ENCODE assay signal across 2 cellular contexts in the genomic region with DNA sequence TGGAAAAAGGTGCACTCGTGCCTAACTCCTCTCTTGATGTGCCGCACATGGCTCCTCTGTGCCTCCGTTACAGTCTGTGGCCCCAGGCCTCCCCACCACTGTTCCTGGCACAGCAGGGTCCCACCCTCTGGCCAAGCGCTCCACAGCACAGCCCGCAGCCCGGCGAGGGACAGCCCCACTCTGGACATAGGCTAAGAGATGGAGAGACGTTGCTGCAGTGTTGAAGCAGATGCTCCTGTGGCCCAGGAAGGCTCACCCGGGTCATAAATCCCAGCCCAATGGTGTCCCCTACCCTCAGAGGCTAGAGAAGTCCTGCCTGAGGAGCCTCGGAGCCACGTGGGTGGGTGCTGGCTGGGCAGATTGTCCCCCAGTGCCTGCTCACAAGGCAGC.
TF ChIP-seq lines count a peak whose summit lies in the region.

No MANE protein-coding gene starts in this region.

TF ChIP-seq in HepG2, 621 proteins besides CTCF, POLR2A, EP300 and RAD21:
- TF ChIP-seq ZSCAN31 (CRISPR knock-in tag; IDR thresholded peaks at IDR 0.05; ENCODE audit: low read depth) (no peak), ZNF253 (CRISPR knock-in tag; IDR thresholded peaks at IDR 0.05; ENCODE audit: borderline replicate concordance) (no peak), AHR (CRISPR knock-in tag; IDR thresholded peaks at IDR 0.05) (no peak), SNAPC2 (CRISPR knock-in tag; IDR thresholded peaks at IDR 0.05) (no peak), EZH2 (conservative IDR thresholded peaks at IDR 0.05; ENCODE audit: low read depth, low read length) (peak; percentile 41; the same call in 1 of the 2 replicates), CHCHD3 (CRISPR knock-in tag; IDR thresholded peaks at IDR 0.05) (no peak), JUNB (CRISPR knock-in tag; IDR thresholded peaks at IDR 0.05; ENCODE audit: borderline replicate concordance) (no peak), SATB2 (CRISPR knock-in tag; IDR thresholded peaks at IDR 0.05) (no peak), ZBTB8A (CRISPR knock-in tag; IDR thresholded peaks at IDR 0.05; ENCODE audit: borderline replicate concordance, low read depth) (no peak), ZNF136 (CRISPR knock-in tag; IDR thresholded peaks at IDR 0.05; ENCODE audit: low read depth) (no peak)
- TF ChIP-seq, protein P1, sequence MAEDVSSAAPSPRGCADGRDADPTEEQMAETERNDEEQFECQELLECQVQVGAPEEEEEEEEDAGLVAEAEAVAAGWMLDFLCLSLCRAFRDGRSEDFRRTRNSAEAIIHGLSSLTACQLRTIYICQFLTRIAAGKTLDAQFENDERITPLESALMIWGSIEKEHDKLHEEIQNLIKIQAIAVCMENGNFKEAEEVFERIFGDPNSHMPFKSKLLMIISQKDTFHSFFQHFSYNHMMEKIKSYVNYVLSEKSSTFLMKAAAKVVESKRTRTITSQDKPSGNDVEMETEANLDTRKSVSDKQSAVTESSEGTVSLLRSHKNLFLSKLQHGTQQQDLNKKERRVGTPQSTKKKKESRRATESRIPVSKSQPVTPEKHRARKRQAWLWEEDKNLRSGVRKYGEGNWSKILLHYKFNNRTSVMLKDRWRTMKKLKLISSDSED (CRISPR knock-in tag; IDR thresholded peaks at IDR 0.05): no peak
- TF ChIP-seq, protein P2, sequence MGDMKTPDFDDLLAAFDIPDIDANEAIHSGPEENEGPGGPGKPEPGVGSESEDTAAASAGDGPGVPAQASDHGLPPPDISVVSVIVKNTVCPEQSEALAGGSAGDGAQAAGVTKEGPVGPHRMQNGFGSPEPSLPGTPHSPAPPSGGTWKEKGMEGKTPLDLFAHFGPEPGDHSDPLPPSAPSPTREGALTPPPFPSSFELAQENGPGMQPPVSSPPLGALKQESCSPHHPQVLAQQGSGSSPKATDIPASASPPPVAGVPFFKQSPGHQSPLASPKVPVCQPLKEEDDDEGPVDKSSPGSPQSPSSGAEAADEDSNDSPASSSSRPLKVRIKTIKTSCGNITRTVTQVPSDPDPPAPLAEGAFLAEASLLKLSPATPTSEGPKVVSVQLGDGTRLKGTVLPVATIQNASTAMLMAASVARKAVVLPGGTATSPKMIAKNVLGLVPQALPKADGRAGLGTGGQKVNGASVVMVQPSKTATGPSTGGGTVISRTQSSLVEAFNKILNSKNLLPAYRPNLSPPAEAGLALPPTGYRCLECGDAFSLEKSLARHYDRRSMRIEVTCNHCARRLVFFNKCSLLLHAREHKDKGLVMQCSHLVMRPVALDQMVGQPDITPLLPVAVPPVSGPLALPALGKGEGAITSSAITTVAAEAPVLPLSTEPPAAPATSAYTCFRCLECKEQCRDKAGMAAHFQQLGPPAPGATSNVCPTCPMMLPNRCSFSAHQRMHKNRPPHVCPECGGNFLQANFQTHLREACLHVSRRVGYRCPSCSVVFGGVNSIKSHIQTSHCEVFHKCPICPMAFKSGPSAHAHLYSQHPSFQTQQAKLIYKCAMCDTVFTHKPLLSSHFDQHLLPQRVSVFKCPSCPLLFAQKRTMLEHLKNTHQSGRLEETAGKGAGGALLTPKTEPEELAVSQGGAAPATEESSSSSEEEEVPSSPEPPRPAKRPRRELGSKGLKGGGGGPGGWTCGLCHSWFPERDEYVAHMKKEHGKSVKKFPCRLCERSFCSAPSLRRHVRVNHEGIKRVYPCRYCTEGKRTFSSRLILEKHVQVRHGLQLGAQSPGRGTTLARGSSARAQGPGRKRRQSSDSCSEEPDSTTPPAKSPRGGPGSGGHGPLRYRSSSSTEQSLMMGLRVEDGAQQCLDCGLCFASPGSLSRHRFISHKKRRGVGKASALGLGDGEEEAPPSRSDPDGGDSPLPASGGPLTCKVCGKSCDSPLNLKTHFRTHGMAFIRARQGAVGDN (CRISPR knock-in tag; IDR thresholded peaks at IDR 0.05): 0 out of 2 replicates have a peak, but pooled peaks have one; percentile 20
- TF ChIP-seq, protein P3, sequence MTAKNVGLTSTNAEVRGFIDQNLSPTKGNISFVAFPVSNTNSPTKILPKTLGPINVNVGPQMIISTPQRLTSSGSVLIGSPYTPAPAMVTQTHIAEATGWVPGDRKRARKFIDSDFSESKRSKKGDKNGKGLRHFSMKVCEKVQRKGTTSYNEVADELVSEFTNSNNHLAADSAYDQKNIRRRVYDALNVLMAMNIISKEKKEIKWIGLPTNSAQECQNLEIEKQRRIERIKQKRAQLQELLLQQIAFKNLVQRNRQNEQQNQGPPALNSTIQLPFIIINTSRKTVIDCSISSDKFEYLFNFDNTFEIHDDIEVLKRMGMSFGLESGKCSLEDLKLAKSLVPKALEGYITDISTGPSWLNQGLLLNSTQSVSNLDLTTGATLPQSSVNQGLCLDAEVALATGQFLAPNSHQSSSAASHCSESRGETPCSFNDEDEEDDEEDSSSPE (CRISPR knock-in tag; IDR thresholded peaks at IDR 0.05): no peak

TF ChIP-seq in K562, 482 proteins besides CTCF, POLR2A, EP300 and RAD21:
- TF ChIP-seq HDGF (IDR thresholded peaks at IDR 0.05): no peak
- TF ChIP-seq POLR3A (IDR thresholded peaks at IDR 0.05; ENCODE audit: borderline replicate concordance, extremely low read depth, insufficient read depth, insufficient read length): no peak
- TF ChIP-seq BCLAF1 (IDR thresholded peaks at IDR 0.05; ENCODE audit: borderline replicate concordance in 1 of 2, control insufficient read depth in 1 of 2, low read depth in 2 of 2, low read length in 1 of 2): no peak
TF ChIP-seq in K562: peak in this region for 0.
